In genomic region chr3:125120370-125121122, GRCh38 we compare ENCODE assay signal across 1 cellular context.
TF ChIP-seq lines count a peak whose summit lies in the region.

No MANE protein-coding gene starts in this region.

TF ChIP-seq in WTC11, 78 proteins besides CTCF, POLR2A, EP300 and RAD21 (continued from another document):
- 0 out of 2 replicates have a peak, but pooled peaks have one; percentile 19 for TF ChIP-seq ZBTB43 (CRISPR knock-in tag; IDR thresholded peaks at IDR 0.05)
- TF ChIP-seq CREB1 (CRISPR knock-in tag; IDR thresholded peaks at IDR 0.05), result 0 out of 2 replicates have a peak, but pooled peaks have one; percentile 24
- TF ChIP-seq KAT7 (CRISPR knock-in tag; IDR thresholded peaks at IDR 0.05; ENCODE audit: borderline replicate concordance), result 0 out of 2 replicates have a peak, but pooled peaks have one; percentile 28
- peak; percentile 92; the same call in 1 of the 2 replicates for TF ChIP-seq FOXP1 (CRISPR knock-in tag; IDR thresholded peaks at IDR 0.05; ENCODE audit: borderline replicate concordance)
- peak; percentile 98 for TF ChIP-seq ZNF423 (CRISPR knock-in tag; IDR thresholded peaks at IDR 0.05)
- 0 out of 2 replicates have a peak, but pooled peaks have one; percentile 25 for TF ChIP-seq ESRRA (CRISPR knock-in tag; IDR thresholded peaks at IDR 0.05; ENCODE audit: borderline replicate concordance)
- TF ChIP-seq GTF2I (CRISPR knock-in tag; conservative IDR thresholded peaks at IDR 0.05), result no peak
- peak; percentile 49 for TF ChIP-seq FOXK1 (CRISPR knock-in tag; IDR thresholded peaks at IDR 0.05)
- TF ChIP-seq CREM (CRISPR knock-in tag; IDR thresholded peaks at IDR 0.05), result peak; percentile 70; the same call in 1 of the 2 replicates
- TF ChIP-seq SP1 (CRISPR knock-in tag; conservative IDR thresholded peaks at IDR 0.05), result peak; percentile 86
- peak; percentile 46 for TF ChIP-seq ETV6 (CRISPR knock-in tag; IDR thresholded peaks at IDR 0.05)
- TF ChIP-seq ZNF416 (CRISPR knock-in tag; IDR thresholded peaks at IDR 0.05), result no peak
